In genomic region chr5:39273314-39273954, GRCh38 we compare ENCODE assay signal across 13 cellular contexts. TPM values are rescaled to one million over a fixed set of nuclear protein-coding genes. Genes with fewer than 3 reads are reported as not detected.
DNase-seq lines count a peak whose midpoint lies in the region; ATAC-seq lines count a peak whose summit lies in the region.
"Had no signal": no experiment of that assay in that cellular context is flagged by ENCODE, and none has a peak within 500 bp of the region (broad histone marks: within the 10 kb centered on the region; RNA-seq: fewer than 3 reads in every experiment).

No MANE protein-coding gene starts in this region.

- peaks cover 5% of the 10 kb centered on the region for H3K4me1 ChIP-seq in thymus (ENCODE audit: control insufficient read depth, insufficient read depth, low read length)

- peaks cover 39% of the 10 kb centered on the region for H3K4me1 Mint-ChIP-seq in activated T-cell treated with anti-CD3 and anti-CD28 coated beads, Interleukin-2, amount 50 U/mL, for 72 hours (ENCODE audit: low read depth)
- H3K4me1 Mint-ChIP-seq: WTC11 had no signal

- no peak for DNase-seq in activated T-cell treated with anti-CD3 and anti-CD28 coated beads, Interleukin-2, amount 50 U/mL, for 72 hours
- DNase-seq in activated T-cell treated with anti-CD3 and anti-CD28 coated beads for 4 hours (no peak), SKM-1 treated with dmso at 0.1 percent for 144 hours (lab: John Stamatoyannopoulos, UW; ENCODE audit: unreplicated experiment) (peak; percentile 20), COLO668 (lab: John Stamatoyannopoulos, UW; ENCODE audit: unreplicated experiment) (no peak), ACHN (no peak)
- DNase-seq in central memory CD4-positive, alpha-beta T cell: peak; percentile 37
- DNase-seq in stimulated activated CD4-positive, alpha-beta T cell treated with anti-CD3 and anti-CD28 coated beads, Interleukin-4, amount 100 ng/mL, for 24 hours: no peak
- DNase-seq: DMS79, GOT3, occipital lobe had no signal

- H3K27ac Mint-ChIP-seq in activated T-cell treated with anti-CD3 and anti-CD28 coated beads, Interleukin-2, amount 50 U/mL, for 72 hours: peak overlapping the region; percentile 100
- H3K27ac Mint-ChIP-seq: WTC11 had no signal

- no peaks in the 10 kb centered on the region for H3K27me3 ChIP-seq in thymus (ENCODE audit: control insufficient read depth, insufficient read depth)

- H3K27me3 Mint-ChIP-seq in activated T-cell treated with anti-CD3 and anti-CD28 coated beads, Interleukin-2, amount 50 U/mL, for 72 hours (ENCODE audit: low read depth): no peaks in the 10 kb centered on the region

- peak; percentile 54 to 70 for ATAC-seq in activated T-cell treated with anti-CD3 and anti-CD28 coated beads, Interleukin-2, amount 50 U/mL, for 72 hours (replicated peaks in 1 of 2)
- ATAC-seq: WTC11 had no signal

- peaks cover 6 to 9% of the 10 kb centered on the region in 2 donors for H3K36me3 Mint-ChIP-seq in activated T-cell treated with anti-CD3 and anti-CD28 coated beads, Interleukin-2, amount 50 U/mL, for 72 hours (ENCODE audit: insufficient read depth in 2 of 2)
- H3K36me3 Mint-ChIP-seq: WTC11 had no signal

- peak overlapping the region; percentile 69 for H3K27ac ChIP-seq in thymus (ENCODE audit: low read depth)

- H3K9me3 ChIP-seq in thymus (ENCODE audit: control insufficient read depth): no peaks in the 10 kb centered on the region

- H3K9me3 Mint-ChIP-seq in activated T-cell treated with anti-CD3 and anti-CD28 coated beads, Interleukin-2, amount 50 U/mL, for 72 hours: peaks cover 0 to 2% of the 10 kb centered on the region in 2 donors

- H3K4me3 Mint-ChIP-seq in activated T-cell treated with anti-CD3 and anti-CD28 coated beads, Interleukin-2, amount 50 U/mL, for 72 hours: peak overlapping the region in 1 of 2 donors; percentile 99
- H3K4me3 Mint-ChIP-seq: WTC11 had no signal

- no peaks in the 10 kb centered on the region for H3K36me3 ChIP-seq in thymus (ENCODE audit: control insufficient read depth, insufficient read depth)

- in situ Hi-C loops in ACHN (cut with HindIII; ENCODE audit: low pct_ligation_motif_present, low pct_unique_long_range_greater_than_20kb, low sequenced_read_pairs): no loop called here

- H3K4me3 ChIP-seq in thymus (ENCODE audit: low read length): no peak overlapping the region

- 60% methylated on average over 2 of the region's 2 CpGs for WGBS in thymus

RNA-seq across cellular contexts. Expression of gene FYB1, which starts 54.1 kb away (rescaled TPM):
- 100 to 1,000 TPM; 127 to 131 TPM for total RNA-seq in activated T-cell treated with anti-CD3 and anti-CD28 coated beads, Interleukin-2, amount 50 U/mL, for 72 hours
- polyA plus RNA-seq in thymus: 52.9 TPM
- total RNA-seq: lung microvascular endothelial cell had no signal

Comparison
In these comparisons a context has a peak if more than half of its experiments do, and no peak if none do; other contexts are left out.
1. DNase-seq: peak in SKM-1 treated with dmso at 0.1 percent for 144 hours (single experiment) and central memory CD4-positive, alpha-beta T cell (single experiment); none in activated T-cell treated with anti-CD3 and anti-CD28 coated beads, Interleukin-2, amount 50 U/mL, for 72 hours (0 of 2), activated T-cell treated with anti-CD3 and anti-CD28 coated beads for 4 hours (single experiment), COLO668 (single experiment), stimulated activated CD4-positive, alpha-beta T cell treated with anti-CD3 and anti-CD28 coated beads, Interleukin-4, amount 100 ng/mL, for 24 hours (single experiment) and ACHN (single experiment).